In genomic region chr15:43199945-43200488, GRCh38 we compare ENCODE assay signal across 29 cellular contexts. TPM values are rescaled to one million over a fixed set of nuclear protein-coding genes. Genes with fewer than 3 reads are reported as not detected.
"Had no signal": no experiment of that assay in that cellular context is flagged by ENCODE, and none has a peak within 500 bp of the region (broad histone marks: within the 10 kb centered on the region; RNA-seq: fewer than 3 reads in every experiment).

No MANE protein-coding gene starts in this region.

- H3K27me3 ChIP-seq: colonic mucosa, heart left ventricle, spleen, suprapubic skin, tibial artery, upper lobe of left lung, uterus had no signal

- H3K27ac ChIP-seq: colonic mucosa, heart left ventricle, parathyroid adenoma, psoas muscle, spleen, suprapubic skin, tibial artery, upper lobe of left lung, uterus had no signal

- H3K4me3 Mint-ChIP-seq: naive B cell; nephron progenitor cell; stimulated activated naive B cell treated with anti-CD40 and anti-IgM and Interleukin-4, amounts not matched to agents 10 μg/mL and 1 μg/mL and 100 μg/mL, for 72 hours had no signal

- H3K27me3 Mint-ChIP-seq: naive B cell; stimulated activated naive B cell treated with anti-CD40 and anti-IgM and Interleukin-4, amounts not matched to agents 10 μg/mL and 1 μg/mL and 100 μg/mL, for 72 hours had no signal

- H3K36me3 ChIP-seq: colonic mucosa, uterus had no signal

- FAIRE-seq: endometrium, frontal cortex had no signal

- H3K9me3 ChIP-seq: colonic mucosa, psoas muscle, uterus had no signal

- DNase-seq: colonic mucosa; effector CD8-positive, alpha-beta T cell; heart left ventricle; hippocampal formation; left colon; mesendoderm; naive B cell; nephron progenitor cell; psoas muscle; retina; spleen; stimulated activated CD4-positive, alpha-beta T cell treated with anti-CD3 and anti-CD28 coated beads, Interleukin-15, amount 100 ng/mL, for 24 hours; stimulated activated CD4-positive, alpha-beta T cell treated with anti-CD3 and anti-CD28 coated beads, Interleukin-1b, Interleukin-23, amount 100 ng/mL, for 48 hours; stimulated activated CD4-positive, alpha-beta T cell treated with anti-CD3 and anti-CD28 coated beads, Interleukin-4, amount 100 ng/mL, for 24 hours; stimulated activated naive B cell treated with anti-CD40 and anti-IgM and Interleukin-4, amounts not matched to agents 10 μg/mL and 1 μg/mL and 100 μg/mL, for 72 hours; tibial artery; upper lobe of left lung; uterus had no signal

- ATAC-seq: esophagus mucosa; heart left ventricle; left colon; psoas muscle; sciatic nerve; stimulated activated naive B cell treated with anti-CD40 and anti-IgM and Interleukin-4, amounts not matched to agents 10 μg/mL and 1 μg/mL and 100 μg/mL, for 72 hours had no signal

- H3K4me3 ChIP-seq: colonic mucosa, heart left ventricle, psoas muscle, spleen, suprapubic skin, tibial artery, upper lobe of left lung, uterus had no signal

- H3K27ac Mint-ChIP-seq: nephron progenitor cell; stimulated activated naive B cell treated with anti-CD40 and anti-IgM and Interleukin-4, amounts not matched to agents 10 μg/mL and 1 μg/mL and 100 μg/mL, for 72 hours had no signal

- H3K4me1 ChIP-seq: colonic mucosa, parathyroid adenoma, spleen, tibial artery, upper lobe of left lung, uterus had no signal

RNA-seq across cellular contexts. Expression of gene EPB42, which starts 20.8 kb away (rescaled TPM):
- total RNA-seq: colonic mucosa, dermis microvascular lymphatic vessel endothelial cell, esophagus mucosa, fibroblast of lung, glomerular endothelial cell, kidney epithelial cell, left colon, lung microvascular endothelial cell, suprapubic skin had no signal
- polyA plus RNA-seq: fibroblast of lung, psoas muscle had no signal
